ENCODE assay signal across 20 cellular contexts in genomic region chr2:177247693-177248262, GRCh38. TPM values are rescaled to one million over a fixed set of nuclear protein-coding genes. Genes with fewer than 3 reads are reported as not detected.
DNase-seq lines count a peak whose midpoint lies in the region; ATAC-seq and TF ChIP-seq lines count a peak whose summit lies in the region.
"Had no signal": no experiment of that assay in that cellular context is flagged by ENCODE, and none has a peak within 500 bp of the region (broad histone marks: within the 10 kb centered on the region; RNA-seq: fewer than 3 reads in every experiment).

No MANE protein-coding gene starts in this region.

- H3K36me3 ChIP-seq in cardiac muscle cell (no peaks in the 10 kb centered on the region), subcutaneous abdominal adipose tissue (ENCODE audit: control insufficient read depth in 5 of 5, insufficient read depth in 5 of 5, low read length in 5 of 5) (peaks cover 0 to 2% (median 0%) of the 10 kb centered on the region in 5 donors), MM.1S (replicated peaks; ENCODE audit: insufficient read depth, low read length) (no peaks in the 10 kb centered on the region)

- no peaks in the 10 kb centered on the region for H3K9me3 Mint-ChIP-seq in activated T-helper 17 cell treated with anti-CD3 and anti-CD28 coated beads, Interleukin-2, amount 50 U/mL, for 72 hours
- H3K9me3 Mint-ChIP-seq in immature natural killer cell = no peaks in the 10 kb centered on the region
- H3K9me3 Mint-ChIP-seq: activated naive CD4-positive, alpha-beta T cell treated with anti-CD3 and anti-CD28 coated beads, Interleukin-2, amount 10 ng/mL, durations not matched to agents 7 days and 5 days; CD4-positive, alpha-beta memory T cell had no signal

- TF ChIP-seq CTCF in cardiac muscle cell (IDR thresholded peaks at IDR 0.05; ENCODE audit: low read depth, low read length) (no peak), MM.1S (IDR thresholded peaks at IDR 0.05; ENCODE audit: low read length) (no peak), omental fat pad (IDR thresholded peaks at IDR 0.05) (no peak)

- peak overlapping the region; percentile 61 for H3K27ac Mint-ChIP-seq in activated T-helper 17 cell treated with anti-CD3 and anti-CD28 coated beads, Interleukin-2, amount 50 U/mL, for 72 hours
- peak overlapping the region; percentile 40 to 77 (median 66) for H3K27ac Mint-ChIP-seq in immature natural killer cell
- H3K27ac Mint-ChIP-seq: activated naive CD4-positive, alpha-beta T cell treated with anti-CD3 and anti-CD28 coated beads, Interleukin-2, amount 10 ng/mL, durations not matched to agents 7 days and 5 days had no signal

- H3K4me1 ChIP-seq in cardiac muscle cell (ENCODE audit: low read depth) (peaks cover 8% of the 10 kb centered on the region), subcutaneous abdominal adipose tissue (ENCODE audit: control insufficient read depth in 5 of 5, insufficient read depth in 5 of 5, low read length in 5 of 5) (peaks cover 15 to 81% (median 76%) of the 10 kb centered on the region in 5 donors), MM.1S (ENCODE audit: low read length) (0 out of 2 replicates have a peak, but pooled peaks cover 3% of the 10 kb centered on the region)

- peak overlapping the region in 3 of 5 donors; percentile 28 to 47 (median 35) for H3K9ac ChIP-seq in subcutaneous abdominal adipose tissue (ENCODE audit: low read length in 5 of 5)
- H3K9ac ChIP-seq in MM.1S (ENCODE audit: low read length) = no peak overlapping the region

- no peak for ATAC-seq in activated T-helper 17 cell treated with anti-CD3 and anti-CD28 coated beads, Interleukin-2, amount 50 U/mL, for 72 hours (replicated peaks)
- ATAC-seq in omental fat pad (ENCODE audit: low FRiP score) (no peak), HG03520 (IDR thresholded peaks at IDR 0.05; ENCODE audit: unreplicated experiment) (no peak)

- peaks cover 53% of the 10 kb centered on the region for H3K36me3 Mint-ChIP-seq in activated T-helper 17 cell treated with anti-CD3 and anti-CD28 coated beads, Interleukin-2, amount 50 U/mL, for 72 hours (ENCODE audit: low read depth)
- H3K36me3 Mint-ChIP-seq in immature natural killer cell = peaks cover 0 to 4% (median 0%) of the 10 kb centered on the region in 3 donors

- no peaks in the 10 kb centered on the region for H3K27me3 Mint-ChIP-seq in activated T-helper 17 cell treated with anti-CD3 and anti-CD28 coated beads, Interleukin-2, amount 50 U/mL, for 72 hours
- H3K27me3 Mint-ChIP-seq in immature natural killer cell (ENCODE audit: low read depth in 3 of 3) = peaks cover 8 to 16% (median 11%) of the 10 kb centered on the region in 3 donors
- H3K27me3 Mint-ChIP-seq: activated naive CD4-positive, alpha-beta T cell treated with anti-CD3 and anti-CD28 coated beads, Interleukin-2, amount 10 ng/mL, durations not matched to agents 7 days and 5 days; CD4-positive, alpha-beta memory T cell had no signal

- H2AFZ ChIP-seq in MM.1S (ENCODE audit: low read length) = no peak overlapping the region

- H3K4me2 ChIP-seq in MM.1S (ENCODE audit: low read depth, low read length) = no peak overlapping the region

- H3K4me1 Mint-ChIP-seq in activated T-helper 17 cell treated with anti-CD3 and anti-CD28 coated beads, Interleukin-2, amount 50 U/mL, for 72 hours = peaks cover 42% of the 10 kb centered on the region
- H3K4me1 Mint-ChIP-seq in immature natural killer cell = peaks cover 81 to 95% of the 10 kb centered on the region in 2 donors

- no peaks in the 10 kb centered on the region for H3K9me2 ChIP-seq in MM.1S (replicated peaks; ENCODE audit: insufficient read depth, low read length)

- H3K4me3 Mint-ChIP-seq in activated T-helper 17 cell treated with anti-CD3 and anti-CD28 coated beads, Interleukin-2, amount 50 U/mL, for 72 hours = no peak overlapping the region
- H3K4me3 Mint-ChIP-seq in immature natural killer cell = no peak overlapping the region
- H3K4me3 Mint-ChIP-seq: activated naive CD4-positive, alpha-beta T cell treated with anti-CD3 and anti-CD28 coated beads, Interleukin-2, amount 10 ng/mL, durations not matched to agents 7 days and 5 days had no signal

- peaks cover 26% of the 10 kb centered on the region for H4K20me1 ChIP-seq in MM.1S (ENCODE audit: insufficient read depth, low read length)

- H3F3A ChIP-seq in MM.1S (ENCODE audit: insufficient read depth, low read length) = no peaks in the 10 kb centered on the region

- H3K9me3 ChIP-seq in cardiac muscle cell (ENCODE audit: low read depth) = no peaks in the 10 kb centered on the region
- no peaks in the 10 kb centered on the region for H3K9me3 ChIP-seq in subcutaneous abdominal adipose tissue (ENCODE audit: control insufficient read depth in 5 of 5, low read length in 5 of 5)
- no peaks in the 10 kb centered on the region for H3K9me3 ChIP-seq in MM.1S (replicated peaks; ENCODE audit: insufficient read depth, low read length)

- H3K27me3 ChIP-seq in cardiac muscle cell (no peaks in the 10 kb centered on the region), subcutaneous abdominal adipose tissue (ENCODE audit: control insufficient read depth in 5 of 5, insufficient read depth in 4 of 5, low read length in 5 of 5) (no peaks in the 10 kb centered on the region), MM.1S (replicated peaks; ENCODE audit: insufficient read depth, low read length) (no peaks in the 10 kb centered on the region)

- H3K4me3 ChIP-seq in cardiac muscle cell = no peak overlapping the region
- no peak overlapping the region for H3K4me3 ChIP-seq in subcutaneous abdominal adipose tissue (ENCODE audit: low read depth in 1 of 5, low read length in 5 of 5)
- H3K4me3 ChIP-seq in MM.1S (ENCODE audit: low read length) = no peak overlapping the region

- H3K27ac ChIP-seq in cardiac muscle cell (peak overlapping the region; percentile 34), subcutaneous abdominal adipose tissue (ENCODE audit: low read depth, low read length) (peak overlapping the region; percentile 99), MM.1S (ENCODE audit: low read length) (no peak overlapping the region)

- intact Hi-C loops in cardiac septum (cut with DNase I) = no loop called here

- peaks cover 95% of the 10 kb centered on the region for H3K79me2 ChIP-seq in MM.1S (ENCODE audit: low read length)

- DNase-seq in cardiac muscle cell (ENCODE audit: low read depth in 1 of 2, low spot score in 1 of 2) (no peak), cardiac septum (ENCODE audit: low spot score) (no peak), immature natural killer cell (no peak), MM.1S (no peak), omental fat pad (ENCODE audit: low spot score) (no peak)
- DNase-seq: activated CD8-positive, alpha-beta memory T cell treated with anti-CD3 and anti-CD28 coated beads, Interleukin-2, amount 50 U/mL, for 48 hours; activated naive CD4-positive, alpha-beta T cell treated with anti-CD3 and anti-CD28 coated beads, Interleukin-2, amount 10 ng/mL, durations not matched to agents 7 days and 5 days; CD4-positive, alpha-beta memory T cell; cortex of kidney; DMS53; foreskin melanocyte; KBM-7; NCI-H1092; NCI-H2081; NCI-H524 treated with DMSO at 0.1 percent for 48 hours; retina; SHP77 had no signal

RNA-seq across cellular contexts. Expression of gene NFE2L2, which starts 16.7 kb away (rescaled TPM):
- 56.6 and 70.0 TPM in 2 replicates for total RNA-seq in cardiac muscle cell
- polyA plus RNA-seq in cardiac muscle cell = 84.5 and 90.5 TPM in 2 replicates
- total RNA-seq in cardiac septum = 66.5 TPM
- 10 to 100 TPM; 39.3 to 49.4 TPM for total RNA-seq in activated T-helper 17 cell treated with anti-CD3 and anti-CD28 coated beads, Interleukin-2, amount 50 U/mL, for 72 hours
- polyA plus RNA-seq in immature natural killer cell = 10 to 100 TPM; 36.9 to 50.2 (median 41.2) TPM
- total RNA-seq in omental fat pad = 100 to 1,000 TPM in 2 of 4 donors, 10 to 100 TPM in 2; 88.5 to 140 (median 106) TPM

RNA-seq across cellular contexts. Expression of gene HNRNPA3, which starts 35.2 kb away (rescaled TPM):
- total RNA-seq in cardiac muscle cell (63.2 and 78.6 TPM in 2 replicates), cardiac septum (95.7 TPM), omental fat pad (10 to 100 TPM; 53.1 to 92.4 (median 67.0) TPM)
- polyA plus RNA-seq in cardiac muscle cell (67.3 and 81.7 TPM in 2 replicates), immature natural killer cell (10 to 100 TPM; 47.7 to 85.5 (median 49.7) TPM)
- 100 to 1,000 TPM; 120 to 260 TPM for total RNA-seq in activated T-helper 17 cell treated with anti-CD3 and anti-CD28 coated beads, Interleukin-2, amount 50 U/mL, for 72 hours
